ENCODE assay signal across 31 cellular contexts in the genomic region with DNA sequence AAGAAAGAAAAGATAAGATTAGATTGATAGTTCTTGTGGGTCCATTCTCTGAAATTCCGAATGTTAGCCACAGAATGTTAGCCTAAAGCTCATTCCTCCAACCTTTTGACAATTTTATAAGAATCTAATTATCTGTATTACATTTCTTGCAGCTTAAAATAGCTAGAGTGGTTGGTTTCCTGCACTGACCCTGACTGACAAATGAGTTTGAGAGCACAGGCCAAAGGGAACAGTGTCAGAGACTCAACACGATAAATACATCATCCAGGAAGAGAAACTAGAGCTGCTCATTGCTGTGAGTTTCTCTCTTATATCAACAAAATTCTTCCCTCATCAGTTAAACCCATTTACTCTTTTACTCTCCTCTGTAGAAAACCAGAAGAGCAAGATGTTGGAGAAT.
"Had no signal": no experiment of that assay in that cellular context is flagged by ENCODE, and none has a peak within 500 bp of the region (broad histone marks: within the 10 kb centered on the region; RNA-seq: fewer than 3 reads in every experiment).

No MANE protein-coding gene starts in this region.

- H3K4me1 ChIP-seq: left lung, psoas muscle, right atrium auricular region, right lobe of liver, stomach, thyroid gland, transverse colon, upper lobe of right lung had no signal

- H3K4me2 ChIP-seq: hepatocyte, smooth muscle cell had no signal

- H3K4me3 Mint-ChIP-seq: naive thymus-derived CD4-positive, alpha-beta T cell; natural killer cell treated with Interleukin-12 subunit alpha and Interleukin-12 subunit beta and Interleukin-15 and Interleukin-18, amount 100 ng/mL, for 72 hours; neural crest cell; stimulated activated memory B cell treated with anti-CD40 and anti-IgM and Interleukin-4, amounts not matched to agents 10 μg/mL and 1 μg/mL and 100 μg/mL, for 72 hours had no signal

- H3K4me1 Mint-ChIP-seq: naive thymus-derived CD4-positive, alpha-beta T cell; neural crest cell had no signal

- H3K36me3 Mint-ChIP-seq: naive thymus-derived CD4-positive, alpha-beta T cell; natural killer cell treated with Interleukin-12 subunit alpha and Interleukin-12 subunit beta and Interleukin-15 and Interleukin-18, amount 100 ng/mL, for 72 hours; stimulated activated memory B cell treated with anti-CD40 and anti-IgM and Interleukin-4, amounts not matched to agents 10 μg/mL and 1 μg/mL and 100 μg/mL, for 72 hours had no signal

- H3K4me3 ChIP-seq: heart right ventricle, hepatocyte, left lung, lung, mucosa of descending colon, psoas muscle, right atrium auricular region, right lobe of liver, smooth muscle cell, stomach, testis, thyroid gland, transverse colon, upper lobe of right lung had no signal

- DNase-seq: heart right ventricle; kidney glomerular epithelial cell; left cardiac atrium; left lung; mesendoderm; midbrain; mucosa of descending colon; naive thymus-derived CD4-positive, alpha-beta T cell; nucleus accumbens; psoas muscle; right lobe of liver; stimulated activated CD4-positive, alpha-beta T cell treated with anti-CD3 and anti-CD28 coated beads, Interleukin-1b, Interleukin-23, amount 100 ng/mL, for 48 hours; stimulated activated CD4-positive, alpha-beta T cell treated with anti-CD3 and anti-CD28 coated beads, Interleukin-2, amount 100 ng/mL, for 48 hours; stimulated activated CD4-positive, alpha-beta T cell treated with anti-CD3 and anti-CD28 coated beads, Interleukin-4, amount 100 ng/mL, for 4 hours; stimulated activated CD8-positive, alpha-beta memory T cell treated with anti-CD3 and anti-CD28 coated beads, Interleukin-4, amount 100 ng/mL, for 48 hours; stimulated activated naive CD8-positive, alpha-beta T cell treated with anti-CD3 and anti-CD28 coated beads, Interleukin-15, Interleukin-2, amounts not matched to agents 100 U/mL and 50 U/mL, for 24 hours; stomach; testis; thyroid gland; transverse colon; upper lobe of right lung had no signal

- H3K27me3 ChIP-seq: heart right ventricle, hepatocyte, left lung, right atrium auricular region, right lobe of liver, stomach, testis, thyroid gland, transverse colon, upper lobe of right lung had no signal

- FAIRE-seq: keratinocyte, urothelium cell line had no signal

- H3K27ac ChIP-seq: heart right ventricle, hepatocyte, left lung, parathyroid adenoma, psoas muscle, right atrium auricular region, right lobe of liver, stomach, testis, thyroid gland, transverse colon, upper lobe of right lung had no signal

- H3K9me3 ChIP-seq: heart right ventricle, left lung, mucosa of descending colon, psoas muscle, right atrium auricular region, right lobe of liver, stomach, testis, thyroid gland, transverse colon, upper lobe of right lung had no signal

- ATAC-seq: heart right ventricle; left cardiac atrium; left lung; mucosa of descending colon; naive thymus-derived CD4-positive, alpha-beta T cell; natural killer cell treated with Interleukin-12 subunit alpha and Interleukin-12 subunit beta and Interleukin-15 and Interleukin-18, amount 100 ng/mL, for 72 hours; psoas muscle; stimulated activated memory B cell treated with anti-CD40 and anti-IgM and Interleukin-4, amounts not matched to agents 10 μg/mL and 1 μg/mL and 100 μg/mL, for 72 hours; stimulated activated naive CD8-positive, alpha-beta T cell treated with anti-CD3 and anti-CD28 coated beads, Interleukin-15, Interleukin-2, amounts not matched to agents 100 U/mL and 50 U/mL, for 24 hours; upper lobe of right lung had no signal

- H2AFZ ChIP-seq: hepatocyte, parathyroid adenoma had no signal

- H3K27me3 Mint-ChIP-seq: natural killer cell treated with Interleukin-12 subunit alpha and Interleukin-12 subunit beta and Interleukin-15 and Interleukin-18, amount 100 ng/mL, for 72 hours; stimulated activated memory B cell treated with anti-CD40 and anti-IgM and Interleukin-4, amounts not matched to agents 10 μg/mL and 1 μg/mL and 100 μg/mL, for 72 hours had no signal

- H3K79me2 ChIP-seq: hepatocyte, parathyroid adenoma had no signal

- H3K9me3 Mint-ChIP-seq: naive thymus-derived CD4-positive, alpha-beta T cell; natural killer cell treated with Interleukin-12 subunit alpha and Interleukin-12 subunit beta and Interleukin-15 and Interleukin-18, amount 100 ng/mL, for 72 hours; stimulated activated memory B cell treated with anti-CD40 and anti-IgM and Interleukin-4, amounts not matched to agents 10 μg/mL and 1 μg/mL and 100 μg/mL, for 72 hours had no signal

- H3K9ac ChIP-seq: parathyroid adenoma had no signal

- H3K36me3 ChIP-seq: heart right ventricle, left lung, right atrium auricular region, right lobe of liver, stomach, thyroid gland, transverse colon, upper lobe of right lung had no signal

- H3K27ac Mint-ChIP-seq: naive thymus-derived CD4-positive, alpha-beta T cell; natural killer cell treated with Interleukin-12 subunit alpha and Interleukin-12 subunit beta and Interleukin-15 and Interleukin-18, amount 100 ng/mL, for 72 hours; stimulated activated memory B cell treated with anti-CD40 and anti-IgM and Interleukin-4, amounts not matched to agents 10 μg/mL and 1 μg/mL and 100 μg/mL, for 72 hours had no signal
